Comparison of ENCODE assay signal across 1 cellular context in the genomic region with DNA sequence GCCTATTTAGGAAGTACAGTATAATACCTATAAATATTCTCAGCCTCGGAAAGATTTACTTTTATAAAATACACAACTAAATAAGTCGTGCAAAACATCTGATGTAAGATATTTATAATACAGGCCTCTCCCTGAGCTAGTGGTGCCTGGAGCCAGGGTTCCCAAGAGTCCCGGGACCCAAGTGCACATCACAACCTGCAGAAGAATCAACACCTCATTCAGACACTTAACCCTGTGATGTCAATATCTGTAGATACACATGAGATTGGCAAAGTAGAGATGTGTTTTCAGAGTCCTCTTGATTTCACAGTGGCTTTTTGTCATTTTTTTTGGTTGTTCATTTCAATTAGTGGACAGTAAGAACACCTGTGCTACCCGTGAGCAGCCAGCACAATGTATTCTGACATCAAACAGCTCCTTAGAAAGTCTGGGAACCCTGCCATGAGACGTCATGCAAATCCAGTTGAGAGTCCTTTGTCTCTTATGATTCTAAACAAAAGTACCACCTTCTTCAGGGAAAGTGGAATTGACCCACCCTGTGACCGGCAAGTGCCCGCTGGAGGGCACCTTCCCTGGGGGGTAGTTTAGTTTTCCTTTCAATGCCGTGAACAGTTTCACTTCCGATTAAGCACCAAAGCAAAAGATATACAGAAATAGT.
TF ChIP-seq lines count a peak whose summit lies in the region.

No MANE protein-coding gene starts in this region.

TF ChIP-seq in GM23338, 12 proteins besides CTCF, POLR2A, EP300 and RAD21 (continued from another document):
- no peak for TF ChIP-seq ZNF114 (CRISPR knock-in tag; IDR thresholded peaks at IDR 0.05)
- TF ChIP-seq EZH2phosphoT487 (IDR thresholded peaks at IDR 0.05; ENCODE audit: unreplicated experiment) = no peak
- no peak for TF ChIP-seq STAT1 (IDR thresholded peaks at IDR 0.05; ENCODE audit: unreplicated experiment)
- TF ChIP-seq JUNB (IDR thresholded peaks at IDR 0.05; ENCODE audit: unreplicated experiment) = no peak
- TF ChIP-seq CREB1 (CRISPR knock-in tag; IDR thresholded peaks at IDR 0.05; ENCODE audit: low read depth) = no peak
- TF ChIP-seq ZNF331 (CRISPR knock-in tag; IDR thresholded peaks at IDR 0.05; ENCODE audit: low read depth) = no peak
- no peak for TF ChIP-seq EZH2 (IDR thresholded peaks at IDR 0.05; ENCODE audit: low read depth, unreplicated experiment)
- no peak for TF ChIP-seq POLR2AphosphoS5 (IDR thresholded peaks at IDR 0.05; ENCODE audit: low read depth)
- TF ChIP-seq, protein P1, sequence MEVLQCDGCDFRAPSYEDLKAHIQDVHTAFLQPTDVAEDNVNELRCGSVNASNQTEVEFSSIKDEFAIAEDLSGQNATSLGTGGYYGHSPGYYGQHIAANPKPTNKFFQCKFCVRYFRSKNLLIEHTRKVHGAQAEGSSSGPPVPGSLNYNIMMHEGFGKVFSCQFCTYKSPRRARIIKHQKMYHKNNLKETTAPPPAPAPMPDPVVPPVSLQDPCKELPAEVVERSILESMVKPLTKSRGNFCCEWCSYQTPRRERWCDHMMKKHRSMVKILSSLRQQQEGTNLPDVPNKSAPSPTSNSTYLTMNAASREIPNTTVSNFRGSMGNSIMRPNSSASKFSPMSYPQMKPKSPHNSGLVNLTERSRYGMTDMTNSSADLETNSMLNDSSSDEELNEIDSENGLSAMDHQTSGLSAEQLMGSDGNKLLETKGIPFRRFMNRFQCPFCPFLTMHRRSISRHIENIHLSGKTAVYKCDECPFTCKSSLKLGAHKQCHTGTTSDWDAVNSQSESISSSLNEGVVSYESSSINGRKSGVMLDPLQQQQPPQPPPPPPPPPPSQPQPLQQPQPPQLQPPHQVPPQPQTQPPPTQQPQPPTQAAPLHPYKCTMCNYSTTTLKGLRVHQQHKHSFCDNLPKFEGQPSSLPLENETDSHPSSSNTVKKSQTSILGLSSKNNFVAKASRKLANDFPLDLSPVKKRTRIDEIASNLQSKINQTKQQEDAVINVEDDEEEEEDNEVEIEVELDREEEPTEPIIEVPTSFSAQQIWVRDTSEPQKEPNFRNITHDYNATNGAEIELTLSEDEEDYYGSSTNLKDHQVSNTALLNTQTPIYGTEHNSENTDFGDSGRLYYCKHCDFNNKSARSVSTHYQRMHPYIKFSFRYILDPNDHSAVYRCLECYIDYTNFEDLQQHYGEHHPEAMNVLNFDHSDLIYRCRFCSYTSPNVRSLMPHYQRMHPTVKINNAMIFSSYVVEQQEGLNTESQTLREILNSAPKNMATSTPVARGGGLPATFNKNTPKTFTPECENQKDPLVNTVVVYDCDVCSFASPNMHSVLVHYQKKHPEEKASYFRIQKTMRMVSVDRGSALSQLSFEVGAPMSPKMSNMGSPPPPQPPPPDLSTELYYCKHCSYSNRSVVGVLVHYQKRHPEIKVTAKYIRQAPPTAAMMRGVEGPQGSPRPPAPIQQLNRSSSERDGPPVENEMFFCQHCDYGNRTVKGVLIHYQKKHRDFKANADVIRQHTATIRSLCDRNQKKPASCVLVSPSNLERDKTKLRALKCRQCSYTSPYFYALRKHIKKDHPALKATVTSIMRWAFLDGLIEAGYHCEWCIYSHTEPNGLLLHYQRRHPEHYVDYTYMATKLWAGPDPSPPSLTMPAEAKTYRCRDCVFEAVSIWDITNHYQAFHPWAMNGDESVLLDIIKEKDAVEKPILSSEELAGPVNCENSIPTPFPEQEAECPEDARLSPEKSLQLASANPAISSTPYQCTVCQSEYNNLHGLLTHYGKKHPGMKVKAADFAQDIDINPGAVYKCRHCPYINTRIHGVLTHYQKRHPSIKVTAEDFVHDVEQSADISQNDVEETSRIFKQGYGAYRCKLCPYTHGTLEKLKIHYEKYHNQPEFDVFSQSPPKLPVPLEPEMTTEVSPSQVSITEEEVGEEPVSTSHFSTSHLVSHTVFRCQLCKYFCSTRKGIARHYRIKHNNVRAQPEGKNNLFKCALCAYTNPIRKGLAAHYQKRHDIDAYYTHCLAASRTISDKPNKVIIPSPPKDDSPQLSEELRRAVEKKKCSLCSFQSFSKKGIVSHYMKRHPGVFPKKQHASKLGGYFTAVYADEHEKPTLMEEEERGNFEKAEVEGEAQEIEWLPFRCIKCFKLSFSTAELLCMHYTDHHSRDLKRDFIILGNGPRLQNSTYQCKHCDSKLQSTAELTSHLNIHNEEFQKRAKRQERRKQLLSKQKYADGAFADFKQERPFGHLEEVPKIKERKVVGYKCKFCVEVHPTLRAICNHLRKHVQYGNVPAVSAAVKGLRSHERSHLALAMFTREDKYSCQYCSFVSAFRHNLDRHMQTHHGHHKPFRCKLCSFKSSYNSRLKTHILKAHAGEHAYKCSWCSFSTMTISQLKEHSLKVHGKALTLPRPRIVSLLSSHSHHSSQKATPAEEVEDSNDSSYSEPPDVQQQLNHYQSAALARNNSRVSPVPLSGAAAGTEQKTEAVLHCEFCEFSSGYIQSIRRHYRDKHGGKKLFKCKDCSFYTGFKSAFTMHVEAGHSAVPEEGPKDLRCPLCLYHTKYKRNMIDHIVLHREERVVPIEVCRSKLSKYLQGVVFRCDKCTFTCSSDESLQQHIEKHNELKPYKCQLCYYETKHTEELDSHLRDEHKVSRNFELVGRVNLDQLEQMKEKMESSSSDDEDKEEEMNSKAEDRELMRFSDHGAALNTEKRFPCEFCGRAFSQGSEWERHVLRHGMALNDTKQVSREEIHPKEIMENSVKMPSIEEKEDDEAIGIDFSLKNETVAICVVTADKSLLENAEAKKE (CRISPR knock-in tag; IDR thresholded peaks at IDR 0.05) = no peak
